Comparison of ENCODE assay signal across 1 cellular context in the genomic region with DNA sequence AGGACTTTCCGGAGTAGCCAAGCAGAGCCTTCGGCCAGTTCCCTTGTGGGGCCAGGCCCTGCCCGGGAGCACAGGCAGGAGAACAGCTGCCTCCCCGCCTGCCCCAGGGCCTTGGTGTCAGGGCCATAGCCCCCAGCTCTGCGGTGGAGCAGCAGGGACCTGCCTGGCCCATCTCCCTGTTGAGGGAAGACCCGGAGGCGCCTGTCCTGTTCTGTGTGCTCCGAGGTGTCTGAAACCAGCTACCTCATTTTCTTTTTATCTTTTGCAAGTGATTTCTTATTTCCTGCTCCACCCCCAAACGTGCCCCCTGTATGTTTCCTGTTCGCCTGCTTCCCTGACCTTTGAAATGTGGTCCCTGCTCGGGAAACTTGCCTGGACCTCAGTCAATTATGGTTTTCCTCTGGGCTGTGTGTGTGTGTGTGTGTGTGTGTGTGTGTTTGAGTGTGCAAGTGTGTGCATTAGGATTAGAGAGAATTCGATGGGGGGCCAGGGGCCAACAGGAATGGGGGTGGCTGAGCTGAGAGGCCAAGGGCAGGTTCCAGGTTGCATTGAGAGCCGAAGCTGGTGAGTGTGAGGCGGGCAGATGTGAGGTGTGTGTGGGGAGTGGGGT.
TF ChIP-seq lines count a peak whose summit lies in the region.

No MANE protein-coding gene starts in this region.

TF ChIP-seq in HepG2, 621 proteins besides CTCF, POLR2A, EP300 and RAD21 (continued from another document and continues in another):
- TF ChIP-seq, protein P1, sequence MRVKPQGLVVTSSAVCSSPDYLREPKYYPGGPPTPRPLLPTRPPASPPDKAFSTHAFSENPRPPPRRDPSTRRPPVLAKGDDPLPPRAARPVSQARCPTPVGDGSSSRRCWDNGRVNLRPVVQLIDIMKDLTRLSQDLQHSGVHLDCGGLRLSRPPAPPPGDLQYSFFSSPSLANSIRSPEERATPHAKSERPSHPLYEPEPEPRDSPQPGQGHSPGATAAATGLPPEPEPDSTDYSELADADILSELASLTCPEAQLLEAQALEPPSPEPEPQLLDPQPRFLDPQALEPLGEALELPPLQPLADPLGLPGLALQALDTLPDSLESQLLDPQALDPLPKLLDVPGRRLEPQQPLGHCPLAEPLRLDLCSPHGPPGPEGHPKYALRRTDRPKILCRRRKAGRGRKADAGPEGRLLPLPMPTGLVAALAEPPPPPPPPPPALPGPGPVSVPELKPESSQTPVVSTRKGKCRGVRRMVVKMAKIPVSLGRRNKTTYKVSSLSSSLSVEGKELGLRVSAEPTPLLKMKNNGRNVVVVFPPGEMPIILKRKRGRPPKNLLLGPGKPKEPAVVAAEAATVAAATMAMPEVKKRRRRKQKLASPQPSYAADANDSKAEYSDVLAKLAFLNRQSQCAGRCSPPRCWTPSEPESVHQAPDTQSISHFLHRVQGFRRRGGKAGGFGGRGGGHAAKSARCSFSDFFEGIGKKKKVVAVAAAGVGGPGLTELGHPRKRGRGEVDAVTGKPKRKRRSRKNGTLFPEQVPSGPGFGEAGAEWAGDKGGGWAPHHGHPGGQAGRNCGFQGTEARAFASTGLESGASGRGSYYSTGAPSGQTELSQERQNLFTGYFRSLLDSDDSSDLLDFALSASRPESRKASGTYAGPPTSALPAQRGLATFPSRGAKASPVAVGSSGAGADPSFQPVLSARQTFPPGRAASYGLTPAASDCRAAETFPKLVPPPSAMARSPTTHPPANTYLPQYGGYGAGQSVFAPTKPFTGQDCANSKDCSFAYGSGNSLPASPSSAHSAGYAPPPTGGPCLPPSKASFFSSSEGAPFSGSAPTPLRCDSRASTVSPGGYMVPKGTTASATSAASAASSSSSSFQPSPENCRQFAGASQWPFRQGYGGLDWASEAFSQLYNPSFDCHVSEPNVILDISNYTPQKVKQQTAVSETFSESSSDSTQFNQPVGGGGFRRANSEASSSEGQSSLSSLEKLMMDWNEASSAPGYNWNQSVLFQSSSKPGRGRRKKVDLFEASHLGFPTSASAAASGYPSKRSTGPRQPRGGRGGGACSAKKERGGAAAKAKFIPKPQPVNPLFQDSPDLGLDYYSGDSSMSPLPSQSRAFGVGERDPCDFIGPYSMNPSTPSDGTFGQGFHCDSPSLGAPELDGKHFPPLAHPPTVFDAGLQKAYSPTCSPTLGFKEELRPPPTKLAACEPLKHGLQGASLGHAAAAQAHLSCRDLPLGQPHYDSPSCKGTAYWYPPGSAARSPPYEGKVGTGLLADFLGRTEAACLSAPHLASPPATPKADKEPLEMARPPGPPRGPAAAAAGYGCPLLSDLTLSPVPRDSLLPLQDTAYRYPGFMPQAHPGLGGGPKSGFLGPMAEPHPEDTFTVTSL (CRISPR knock-in tag; IDR thresholded peaks at IDR 0.05; ENCODE audit: borderline replicate concordance) = peak; percentile 80; the same call in 1 of the 2 replicates
- TF ChIP-seq CREB1 (IDR thresholded peaks at IDR 0.05) (no peak), CREB1 (CRISPR knock-in tag; IDR thresholded peaks at IDR 0.05) (peak; percentile 76), SPEN (CRISPR knock-in tag; IDR thresholded peaks at IDR 0.05; ENCODE audit: low read depth) (peak; percentile 51; the same call in 1 of the 2 replicates), ZFY (CRISPR knock-in tag; IDR thresholded peaks at IDR 0.05) (peak; percentile 34; the same call in 1 of the 2 replicates), IRF2 (CRISPR knock-in tag; IDR thresholded peaks at IDR 0.05) (no peak), ZNF773 (CRISPR knock-in tag; IDR thresholded peaks at IDR 0.05; ENCODE audit: borderline replicate concordance) (0 out of 2 replicates have a peak, but pooled peaks have one; percentile 52), NR2C2 (CRISPR knock-in tag; IDR thresholded peaks at IDR 0.05; ENCODE audit: borderline replicate concordance) (peak; percentile 52; the same call in 1 of the 2 replicates), SMYD3 (CRISPR knock-in tag; IDR thresholded peaks at IDR 0.05) (peak; percentile 56; the same call in 1 of the 2 replicates), BRD4 (CRISPR knock-in tag; IDR thresholded peaks at IDR 0.05) (0 out of 2 replicates have a peak, but pooled peaks have one; percentile 72), ZNF335 (CRISPR knock-in tag; IDR thresholded peaks at IDR 0.05) (no peak), ZNF770 (CRISPR knock-in tag; IDR thresholded peaks at IDR 0.05) (no peak), ZNF572 (CRISPR knock-in tag; IDR thresholded peaks at IDR 0.05) (peak; percentile 75; the same call in 1 of the 2 replicates), LCORL (IDR thresholded peaks at IDR 0.05) (0 out of 2 replicates have a peak, but pooled peaks have one; percentile 19), LCORL (CRISPR knock-in tag; IDR thresholded peaks at IDR 0.05) (peak; percentile 86), ZNF235 (CRISPR knock-in tag; IDR thresholded peaks at IDR 0.05; ENCODE audit: borderline replicate concordance) (no peak; the same call in 1 of the 2 replicates), SRSF9 (IDR thresholded peaks at IDR 0.05; ENCODE audit: borderline replicate concordance, insufficient read depth, low read depth, low read length, poor library complexity, severe bottlenecking) (no peak), GABPB1 (CRISPR knock-in tag; IDR thresholded peaks at IDR 0.05) (peak; percentile 51), FOXK1 (CRISPR knock-in tag; IDR thresholded peaks at IDR 0.05; ENCODE audit: borderline replicate concordance, low read depth) (0 out of 2 replicates have a peak, but pooled peaks have one; percentile 9), GFI1 (CRISPR knock-in tag; IDR thresholded peaks at IDR 0.05; ENCODE audit: borderline replicate concordance) (peak; percentile 79), NCOR1 (IDR thresholded peaks at IDR 0.05; ENCODE audit: borderline replicate concordance, low read length) (peak; percentile 80; the same call in 1 of the 2 replicates), ZNF501 (CRISPR knock-in tag; IDR thresholded peaks at IDR 0.05) (peak; percentile 60; the same call in 1 of the 2 replicates), TOPORS (CRISPR knock-in tag; IDR thresholded peaks at IDR 0.05) (peak; percentile 74; the same call in 1 of the 2 replicates), HHEX (CRISPR knock-in tag; IDR thresholded peaks at IDR 0.05) (0 out of 2 replicates have a peak, but pooled peaks have one; percentile 25), ZNF280B (CRISPR knock-in tag; IDR thresholded peaks at IDR 0.05; ENCODE audit: borderline replicate concordance) (0 out of 2 replicates have a peak, but pooled peaks have one; percentile 32), REL (CRISPR knock-in tag; conservative IDR thresholded peaks at IDR 0.05) (0 out of 2 replicates have a peak, but pooled peaks have one; percentile 47), ZGPAT (CRISPR knock-in tag; IDR thresholded peaks at IDR 0.05) (peak; percentile 40; the same call in 1 of the 2 replicates), FOXP4 (CRISPR knock-in tag; IDR thresholded peaks at IDR 0.05) (peak; percentile 52; the same call in 1 of the 2 replicates), SNAPC2 (CRISPR knock-in tag; IDR thresholded peaks at IDR 0.05) (peak; percentile 43; the same call in 1 of the 2 replicates), MAX (IDR thresholded peaks at IDR 0.05) (peak; percentile 66), ZMYM3 (CRISPR knock-in tag; IDR thresholded peaks at IDR 0.05) (peak; percentile 82; the same call in 1 of the 2 replicates), ZNF792 (CRISPR knock-in tag; IDR thresholded peaks at IDR 0.05) (peak; percentile 34; the same call in 1 of the 2 replicates), ZNF816 (CRISPR knock-in tag; IDR thresholded peaks at IDR 0.05; ENCODE audit: borderline replicate concordance) (no peak; the same call in 1 of the 2 replicates), DMAP1 (CRISPR knock-in tag; IDR thresholded peaks at IDR 0.05) (0 out of 2 replicates have a peak, but pooled peaks have one; percentile 30), CENPBD1 (CRISPR knock-in tag; IDR thresholded peaks at IDR 0.05; ENCODE audit: borderline replicate concordance, low read depth) (no peak), EEA1 (CRISPR knock-in tag; IDR thresholded peaks at IDR 0.05; ENCODE audit: borderline replicate concordance) (no peak), MIXL1 (CRISPR knock-in tag; IDR thresholded peaks at IDR 0.05) (peak; percentile 43; the same call in 1 of the 2 replicates), NPAS2 (CRISPR knock-in tag; IDR thresholded peaks at IDR 0.05; ENCODE audit: borderline replicate concordance) (no peak)
- TF ChIP-seq, protein P2, sequence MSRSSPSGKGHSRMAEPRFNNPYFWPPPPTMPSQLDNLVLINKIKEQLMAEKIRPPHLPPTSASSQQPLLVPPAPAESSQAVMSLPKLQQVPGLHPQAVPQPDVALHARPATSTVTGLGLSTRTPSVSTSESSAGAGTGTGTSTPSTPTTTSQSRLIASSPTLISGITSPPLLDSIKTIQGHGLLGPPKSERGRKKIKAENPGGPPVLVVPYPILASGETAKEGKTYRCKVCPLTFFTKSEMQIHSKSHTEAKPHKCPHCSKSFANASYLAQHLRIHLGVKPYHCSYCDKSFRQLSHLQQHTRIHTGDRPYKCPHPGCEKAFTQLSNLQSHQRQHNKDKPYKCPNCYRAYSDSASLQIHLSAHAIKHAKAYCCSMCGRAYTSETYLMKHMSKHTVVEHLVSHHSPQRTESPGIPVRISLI (CRISPR knock-in tag; IDR thresholded peaks at IDR 0.05; ENCODE audit: borderline replicate concordance) = 0 out of 2 replicates have a peak, but pooled peaks have one; percentile 23
- TF ChIP-seq, protein P3, sequence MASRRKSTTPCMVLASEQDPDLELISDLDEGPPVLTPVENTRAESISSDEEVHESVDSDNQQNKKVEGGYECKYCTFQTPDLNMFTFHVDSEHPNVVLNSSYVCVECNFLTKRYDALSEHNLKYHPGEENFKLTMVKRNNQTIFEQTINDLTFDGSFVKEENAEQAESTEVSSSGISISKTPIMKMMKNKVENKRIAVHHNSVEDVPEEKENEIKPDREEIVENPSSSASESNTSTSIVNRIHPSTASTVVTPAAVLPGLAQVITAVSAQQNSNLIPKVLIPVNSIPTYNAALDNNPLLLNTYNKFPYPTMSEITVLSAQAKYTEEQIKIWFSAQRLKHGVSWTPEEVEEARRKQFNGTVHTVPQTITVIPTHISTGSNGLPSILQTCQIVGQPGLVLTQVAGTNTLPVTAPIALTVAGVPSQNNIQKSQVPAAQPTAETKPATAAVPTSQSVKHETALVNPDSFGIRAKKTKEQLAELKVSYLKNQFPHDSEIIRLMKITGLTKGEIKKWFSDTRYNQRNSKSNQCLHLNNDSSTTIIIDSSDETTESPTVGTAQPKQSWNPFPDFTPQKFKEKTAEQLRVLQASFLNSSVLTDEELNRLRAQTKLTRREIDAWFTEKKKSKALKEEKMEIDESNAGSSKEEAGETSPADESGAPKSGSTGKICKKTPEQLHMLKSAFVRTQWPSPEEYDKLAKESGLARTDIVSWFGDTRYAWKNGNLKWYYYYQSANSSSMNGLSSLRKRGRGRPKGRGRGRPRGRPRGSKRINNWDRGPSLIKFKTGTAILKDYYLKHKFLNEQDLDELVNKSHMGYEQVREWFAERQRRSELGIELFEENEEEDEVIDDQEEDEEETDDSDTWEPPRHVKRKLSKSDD (CRISPR knock-in tag; IDR thresholded peaks at IDR 0.05; ENCODE audit: low read depth) = peak; percentile 76; the same call in 1 of the 2 replicates
